Comparison of ENCODE assay signal across 7 cellular contexts in genomic region chr18:9104244-9104901, GRCh38. TPM values are rescaled to one million over a fixed set of nuclear protein-coding genes. Genes with fewer than 3 reads are reported as not detected.
DNase-seq lines count a peak whose midpoint lies in the region; ATAC-seq and TF ChIP-seq lines count a peak whose summit lies in the region.

No MANE protein-coding gene starts in this region.

- no peaks in the 10 kb centered on the region for H3K9me3 ChIP-seq in HEK293 (ENCODE audit: control insufficient read depth, insufficient read depth, low read depth, low read length)

- peak overlapping the region; percentile 96 for H3K27ac Mint-ChIP-seq in activated CD4-positive, alpha-beta memory T cell treated with anti-CD3 and anti-CD28 coated beads, Interleukin-2, amount 10 ng/mL, durations not matched to agents 7 days and 5 days
- peak overlapping the region; percentile 98 for H3K27ac Mint-ChIP-seq in stimulated activated naive B cell treated with anti-CD40 and anti-IgM and Interleukin-4, amounts not matched to agents 10 μg/mL and 1 μg/mL and 100 μg/mL, for 72 hours

- peak overlapping the region; percentile 56 for H3K4me3 ChIP-seq in HEK293 (ENCODE audit: low read depth, low read length)
- peak overlapping the region; percentile 90 for H3K4me3 ChIP-seq in iPS-11a (ENCODE audit: low read depth, low read length)

- no peaks in the 10 kb centered on the region for H3K9me3 Mint-ChIP-seq in activated CD4-positive, alpha-beta memory T cell treated with anti-CD3 and anti-CD28 coated beads, Interleukin-2, amount 10 ng/mL, durations not matched to agents 7 days and 5 days
- H3K9me3 Mint-ChIP-seq in stimulated activated naive B cell treated with anti-CD40 and anti-IgM and Interleukin-4, amounts not matched to agents 10 μg/mL and 1 μg/mL and 100 μg/mL, for 72 hours, result no peaks in the 10 kb centered on the region

- H3K36me3 ChIP-seq in HEK293 (ENCODE audit: control insufficient read depth in 2 of 2, insufficient read depth in 1 of 2, low read length in 2 of 2), result 0 out of 3 replicates have a peak, but pooled peaks cover 0 to 4% of the 10 kb centered on the region in 2 experiments

- H3K36me3 Mint-ChIP-seq in activated CD4-positive, alpha-beta memory T cell treated with anti-CD3 and anti-CD28 coated beads, Interleukin-2, amount 10 ng/mL, durations not matched to agents 7 days and 5 days (ENCODE audit: low read depth), result peaks cover 69% of the 10 kb centered on the region
- peaks cover 25 to 38% of the 10 kb centered on the region in 2 donors for H3K36me3 Mint-ChIP-seq in stimulated activated naive B cell treated with anti-CD40 and anti-IgM and Interleukin-4, amounts not matched to agents 10 μg/mL and 1 μg/mL and 100 μg/mL, for 72 hours

- no peak for TF ChIP-seq CTCF in HEK293 (tag by site-specific recombination; IDR thresholded peaks at IDR 0.05)

- peaks cover 34% of the 10 kb centered on the region; the same call in 1 of the 2 replicates for H3K4me1 ChIP-seq in HEK293 (ENCODE audit: control insufficient read depth, insufficient read depth, low read length)

- peak overlapping the region; percentile 94 for H3K4me3 Mint-ChIP-seq in activated CD4-positive, alpha-beta memory T cell treated with anti-CD3 and anti-CD28 coated beads, Interleukin-2, amount 10 ng/mL, durations not matched to agents 7 days and 5 days
- peak overlapping the region; percentile 92 to 99 for H3K4me3 Mint-ChIP-seq in stimulated activated naive B cell treated with anti-CD40 and anti-IgM and Interleukin-4, amounts not matched to agents 10 μg/mL and 1 μg/mL and 100 μg/mL, for 72 hours

- H3K4me1 Mint-ChIP-seq in activated CD4-positive, alpha-beta memory T cell treated with anti-CD3 and anti-CD28 coated beads, Interleukin-2, amount 10 ng/mL, durations not matched to agents 7 days and 5 days, result peaks cover 56% of the 10 kb centered on the region
- peaks cover 40 to 57% of the 10 kb centered on the region in 2 donors for H3K4me1 Mint-ChIP-seq in stimulated activated naive B cell treated with anti-CD40 and anti-IgM and Interleukin-4, amounts not matched to agents 10 μg/mL and 1 μg/mL and 100 μg/mL, for 72 hours

- POLR2A ChIA-PET in HEK293 (lab: Yijun Ruan, JAX), result interaction anchor here (1.0 to 3.4 kb wide), 3 partner anchors 13 to 32 kb away, joined by 4 to 29 read pairs (median 13); partner anchors contain the start of gene ANKRD12
- POLR2A ChIA-PET in activated CD4-positive, alpha-beta memory T cell treated with anti-CD3 and anti-CD28 coated beads, Interleukin-2, amount 10 ng/mL, durations not matched to agents 7 days and 5 days (lab: Charles Lee), result interaction anchor here (1.8 to 20.3 kb wide), 7 partner anchors 10 to 230 kb away, joined by 7 to 1351 read pairs (median 28); partner anchors contain the start of genes ANKRD12 and TWSG1

- CTCF ChIA-PET in HEK293 (lab: Yijun Ruan, JAX), result interaction anchor here (0.7 to 1.6 kb wide), 4 partner anchors 13 to 30 kb away, joined by 3 to 6 read pairs (median 4); no protein-coding TSS in a partner anchor
- CTCF ChIA-PET in activated CD4-positive, alpha-beta memory T cell treated with anti-CD3 and anti-CD28 coated beads, Interleukin-2, amount 10 ng/mL, durations not matched to agents 7 days and 5 days (lab: Charles Lee), result interaction anchor here (0.6 to 3.2 kb wide), 9 partner anchors 9 to 43 kb away, joined by 3 to 17 read pairs (median 4); no protein-coding TSS in a partner anchor

- no peak overlapping the region; the same call in 1 of the 2 replicates for H3K27ac ChIP-seq in HEK293 (ENCODE audit: extremely low read depth, low read depth, low read length)

- no peaks in the 10 kb centered on the region for H3K27me3 Mint-ChIP-seq in activated CD4-positive, alpha-beta memory T cell treated with anti-CD3 and anti-CD28 coated beads, Interleukin-2, amount 10 ng/mL, durations not matched to agents 7 days and 5 days
- H3K27me3 Mint-ChIP-seq in stimulated activated naive B cell treated with anti-CD40 and anti-IgM and Interleukin-4, amounts not matched to agents 10 μg/mL and 1 μg/mL and 100 μg/mL, for 72 hours, result no peaks in the 10 kb centered on the region

- ATAC-seq in stimulated activated naive B cell treated with anti-CD40 and anti-IgM and Interleukin-4, amounts not matched to agents 10 μg/mL and 1 μg/mL and 100 μg/mL, for 72 hours (replicated peaks), result no peak
- ATAC-seq in HG03571 (IDR thresholded peaks at IDR 0.05; ENCODE audit: unreplicated experiment), result no peak

- no peak for DNase-seq in activated CD4-positive, alpha-beta memory T cell treated with anti-CD3 and anti-CD28 coated beads, Interleukin-2, amount 10 ng/mL, durations not matched to agents 7 days and 5 days
- no peak for DNase-seq in stimulated activated naive B cell treated with anti-CD40 and anti-IgM and Interleukin-4, amounts not matched to agents 10 μg/mL and 1 μg/mL and 100 μg/mL, for 72 hours
- DNase-seq in NOMO-1 treated with dmso at 0.1 percent for 144 hours (lab: John Stamatoyannopoulos, UW; ENCODE audit: unreplicated experiment), result no peak
- no peak for DNase-seq in DMS153 (lab: John Stamatoyannopoulos, UW)

TF ChIP-seq in HEK293, 187 proteins besides CTCF, POLR2A, EP300 and RAD21:
- no peak for TF ChIP-seq ZBTB26 (tag by site-specific recombination; optimal IDR thresholded peaks at IDR 0.05)
- peak; percentile 56 for TF ChIP-seq ZBTB17 (tag by site-specific recombination; IDR thresholded peaks at IDR 0.05)
- TF ChIP-seq ZNF366 (tag by site-specific recombination; conservative IDR thresholded peaks at IDR 0.05), result peak; percentile 79

RNA-seq across cellular contexts. Expression of gene NDUFV2, which starts 1.9 kb away (rescaled TPM):
- total RNA-seq in activated CD4-positive, alpha-beta memory T cell treated with anti-CD3 and anti-CD28 coated beads, Interleukin-2, amount 10 ng/mL, durations not matched to agents 7 days and 5 days, result 100 to 1,000 TPM; 288 to 295 TPM

RNA-seq across cellular contexts. Expression of gene ANKRD12, which starts 32.2 kb away (rescaled TPM):
- 100 to 1,000 TPM; 103 to 111 TPM for total RNA-seq in activated CD4-positive, alpha-beta memory T cell treated with anti-CD3 and anti-CD28 coated beads, Interleukin-2, amount 10 ng/mL, durations not matched to agents 7 days and 5 days
